ENCODE assay signal across 27 cellular contexts in genomic region chr13:100378533-100378932, GRCh38.
"Had no signal": no experiment of that assay in that cellular context is flagged by ENCODE, and none has a peak within 500 bp of the region (broad histone marks: within the 10 kb centered on the region; RNA-seq: fewer than 3 reads in every experiment).

No MANE protein-coding gene starts in this region.

- FAIRE-seq: urothelium cell line had no signal

- H3K27ac ChIP-seq: stomach, suprapubic skin, testis, thoracic aorta, thyroid gland, tibial artery, tibial nerve, transverse colon, upper lobe of left lung, upper lobe of right lung, uterus, vagina had no signal

- DNase-seq: stimulated activated CD4-positive, alpha-beta T cell treated with anti-CD3 and anti-CD28 coated beads, Interleukin-2, amount 100 ng/mL, for 48 hours; stimulated activated CD4-positive, alpha-beta T cell treated with anti-CD3 and anti-CD28 coated beads, Interleukin-4, amount 100 ng/mL, for 1 hour; stimulated activated CD4-positive, alpha-beta T cell treated with anti-CD3 and anti-CD28 coated beads, Interleukin-4, amount 100 ng/mL, for 24 hours; stimulated activated CD4-positive, alpha-beta T cell treated with anti-CD3 and anti-CD28 coated beads, Interleukin-4, amount 100 ng/mL, for 4 hours; stimulated activated CD8-positive, alpha-beta memory T cell treated with anti-CD3 and anti-CD28 coated beads, Interleukin-4, amount 100 ng/mL, for 48 hours; stimulated activated naive B cell treated with anti-CD40 and anti-IgM and Interleukin-4, amounts not matched to agents 10 μg/mL and 1 μg/mL and 100 μg/mL, for 72 hours; stimulated activated naive CD4-positive, alpha-beta T cell; stimulated activated naive CD4-positive, alpha-beta T cell treated with Interleukin-2 at 50 U/mL for 16 hours; stimulated activated naive CD8-positive, alpha-beta T cell treated with anti-CD3 and anti-CD28 coated beads, Interleukin-15, amount 100 ng/mL, for 72 hours; stimulated activated naive CD8-positive, alpha-beta T cell treated with anti-CD3 and anti-CD28 coated beads, Interleukin-15, Interleukin-2, amounts not matched to agents 100 U/mL and 50 U/mL, for 24 hours; stomach; substantia nigra; testis; thyroid gland; tibial artery; transverse colon; trophoblast cell; upper lobe of left lung; upper lobe of right lung; uterus had no signal

- H3K36me3 ChIP-seq: upper lobe of right lung, uterus had no signal

- ATAC-seq: stimulated activated effector memory CD8-positive, alpha-beta T cell treated with anti-CD3 and anti-CD28 coated beads, Interleukin-12 subunit alpha, Interleukin-12 subunit beta, amount 100 ng/mL, for 72 hours; stimulated activated memory B cell treated with anti-CD40 and anti-IgM and Interleukin-4, amounts not matched to agents 10 μg/mL and 1 μg/mL and 100 μg/mL, for 72 hours; stimulated activated naive B cell treated with anti-CD40 and anti-IgM and Interleukin-4, amounts not matched to agents 10 μg/mL and 1 μg/mL and 100 μg/mL, for 72 hours; stimulated activated naive CD8-positive, alpha-beta T cell treated with anti-CD3 and anti-CD28 coated beads, Interleukin-15, amount 100 ng/mL, for 72 hours; stimulated activated naive CD8-positive, alpha-beta T cell treated with anti-CD3 and anti-CD28 coated beads, Interleukin-15, Interleukin-2, amounts not matched to agents 100 U/mL and 50 U/mL, for 24 hours; upper lobe of right lung had no signal

- H3K4me3 ChIP-seq: stomach, suprapubic skin, testis, thoracic aorta, thyroid gland, tibial artery, tibial nerve, transverse colon, upper lobe of left lung, upper lobe of right lung, uterus, vagina had no signal

- H3K4me1 ChIP-seq: stomach, suprapubic skin, testis, thyroid gland, tibial artery, tibial nerve, transverse colon, upper lobe of left lung, upper lobe of right lung, uterus, vagina had no signal

- H3K27me3 ChIP-seq: stomach, suprapubic skin, testis, thyroid gland, tibial artery, tibial nerve, transverse colon, upper lobe of left lung, upper lobe of right lung, uterus, vagina had no signal

- H3K9me3 ChIP-seq: testis, thyroid gland had no signal
